ENCODE assay signal across 24 cellular contexts in the genomic region with DNA sequence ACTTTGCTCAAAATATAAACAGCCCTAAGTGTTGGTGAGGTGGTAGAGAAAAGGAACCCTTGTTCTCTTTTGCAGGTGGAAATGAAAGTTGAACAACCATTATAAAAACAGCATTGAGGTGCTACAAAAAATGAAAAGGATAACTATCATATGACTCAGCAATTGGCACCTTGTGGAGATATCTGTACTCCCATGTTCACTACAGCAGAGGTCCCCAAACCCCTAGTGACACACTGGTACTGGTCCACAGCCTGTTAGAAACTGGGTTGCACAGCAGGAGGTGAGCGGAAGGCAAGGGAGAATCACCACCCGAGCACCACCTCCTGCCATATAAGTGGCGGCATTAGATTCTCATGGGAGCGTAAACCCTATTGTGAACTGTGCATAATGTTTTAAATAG.
A peak's percentile ranks its signal among the peaks of the same experiment; 100 is the strongest.
DNase-seq lines count a peak whose midpoint lies in the region; ATAC-seq and TF ChIP-seq lines count a peak whose summit lies in the region.
"Had no signal": no experiment of that assay in that cellular context is flagged by ENCODE, and none has a peak within 500 bp of the region (broad histone marks: within the 10 kb centered on the region; RNA-seq: fewer than 3 reads in every experiment).

No MANE protein-coding gene starts in this region.

- H3K9ac ChIP-seq in Loucy (ENCODE audit: low read depth, low read length, poor library complexity, severe bottlenecking) = no peak overlapping the region
- H3K9ac ChIP-seq: KMS-11 had no signal

- no peaks in the 10 kb centered on the region for H3K9me2 ChIP-seq in Loucy (replicated peaks; ENCODE audit: low read depth, low read length)

- H3K27me3 ChIP-seq in Loucy (ENCODE audit: insufficient read depth, low read length, poor library complexity, severe bottlenecking) (no peaks in the 10 kb centered on the region), body of pancreas (no peaks in the 10 kb centered on the region)

- H3K9me3 ChIP-seq in Loucy (ENCODE audit: insufficient read depth, low read depth, low read length) (no peaks in the 10 kb centered on the region), body of pancreas (no peaks in the 10 kb centered on the region)

- TF ChIP-seq CTCF in Loucy (conservative IDR thresholded peaks at IDR 0.05; ENCODE audit: low read length) (no peak), body of pancreas (IDR thresholded peaks at IDR 0.05) (no peak)

- TF ChIP-seq POLR2A in body of pancreas (IDR thresholded peaks at IDR 0.05) = no peak

- ATAC-seq in body of pancreas = peak; percentile 15
- no peak for ATAC-seq in HG02840 (IDR thresholded peaks at IDR 0.05; ENCODE audit: low FRiP score, unreplicated experiment)

- 97 to 99% methylated on average over 4 of the region's 4 CpGs for WGBS in body of pancreas, 2 donors

- H3K4me2 ChIP-seq in Loucy (ENCODE audit: low read depth, low read length, poor library complexity, severe bottlenecking) = no peak overlapping the region
- H3K4me2 ChIP-seq: KMS-11 had no signal

- H3K4me3 ChIP-seq in Loucy (ENCODE audit: low read length, poor library complexity, severe bottlenecking) (no peak overlapping the region), body of pancreas (no peak overlapping the region)
- H3K4me3 ChIP-seq: SK-N-MC had no signal

- no peaks in the 10 kb centered on the region for H3K36me3 ChIP-seq in Loucy (ENCODE audit: insufficient read depth, low read length)
- H3K36me3 ChIP-seq in body of pancreas (replicated peaks in 1 of 2; ENCODE audit: insufficient read depth in 1 of 2, low read depth in 2 of 2) = no peaks in the 10 kb centered on the region

- no peaks in the 10 kb centered on the region for H4K20me1 ChIP-seq in Loucy (ENCODE audit: insufficient read depth, low read length, poor library complexity, severe bottlenecking)

- no peaks in the 10 kb centered on the region for H3K4me1 ChIP-seq in Loucy (ENCODE audit: insufficient read depth, low read length, poor library complexity, severe bottlenecking)
- H3K4me1 ChIP-seq in body of pancreas = peaks cover 3% of the 10 kb centered on the region

- peak overlapping the region; percentile 31; the same call in 1 of the 2 replicates for H2AFZ ChIP-seq in Loucy (ENCODE audit: low read length)

- no peaks in the 10 kb centered on the region for H3K79me2 ChIP-seq in Loucy (ENCODE audit: insufficient read depth, low read length)

- intact Hi-C loops in body of pancreas (cut with DNase I) (no loop called here), posterior cingulate gyrus (cut with DNase I) (no loop called here)

- peak; percentile 24 for DNase-seq in ELR (ENCODE audit: low read depth)
- DNase-seq in body of pancreas = no peak
- DNase-seq in kidney tubule cell (ENCODE audit: low spot score) = peak; percentile 26
- DNase-seq in NCI-H2171 treated with DMSO at 0.1 percent for 48 hours (lab: John Stamatoyannopoulos, UW) = no peak
- no peak for DNase-seq in cortex of kidney (lab: John Stamatoyannopoulos, UW)
- DNase-seq in posterior cingulate gyrus = no peak
- DNase-seq: ACHN; C1 segment of cervical spinal cord; CD8-positive, alpha-beta memory T cell; DMS79 treated with DMSO at 0.1 percent for 48 hours; HCEC 1CT; NCI-H1092; NCI-H1436 treated with DMSO at 0.1 percent for 48 hours; NCI-H2029; NCI-H2171; NCI-H446 treated with DMSO at 0.1 percent for 48 hours; NCI-H748 treated with DMSO at 0.1 percent for 48 hours; OCI-M1; SHP77; T-helper 1 cell had no signal

- no peak overlapping the region for H3K27ac ChIP-seq in body of pancreas
- H3K27ac ChIP-seq: KMS-11, SK-N-MC had no signal

- no peaks in the 10 kb centered on the region for H3F3A ChIP-seq in Loucy (ENCODE audit: low read depth)

Comparison
In these comparisons a context has a peak if more than half of its experiments do, and no peak if none do; other contexts are left out.
1. DNase-seq: peak in ELR (single experiment) and kidney tubule cell (single experiment); none in body of pancreas (0 of 4), NCI-H2171 treated with DMSO at 0.1 percent for 48 hours (single experiment), cortex of kidney (single experiment) and posterior cingulate gyrus (0 of 10).